Comparison of ENCODE assay signal across 7 cellular contexts in genomic region chr3:153760952-153761351, GRCh38.
"Had no signal": no experiment of that assay in that cellular context is flagged by ENCODE, and none has a peak within 500 bp of the region (broad histone marks: within the 10 kb centered on the region; RNA-seq: fewer than 3 reads in every experiment).

No MANE protein-coding gene starts in this region.

- H2AFZ ChIP-seq: GM23248 had no signal

- H3K27ac ChIP-seq: GM23248 had no signal

- ATAC-seq: K562 had no signal

- DNase-seq: GM23248, GOT3, H7, HCEC 1CT, IMR-90, KG1 had no signal

- H3K4me3 ChIP-seq: GM23248, K562 had no signal
